In genomic region chr11:67237574-67237973, GRCh38 we compare ENCODE assay signal across 22 cellular contexts. TPM values are rescaled to one million over a fixed set of nuclear protein-coding genes. Genes with fewer than 3 reads are reported as not detected.
DNase-seq lines count a peak whose midpoint lies in the region; ATAC-seq and TF ChIP-seq lines count a peak whose summit lies in the region.
"Had no signal": no experiment of that assay in that cellular context is flagged by ENCODE, and none has a peak within 500 bp of the region (broad histone marks: within the 10 kb centered on the region; RNA-seq: fewer than 3 reads in every experiment).

No MANE protein-coding gene starts in this region.

- H3K9me3 ChIP-seq in cardiac muscle cell (ENCODE audit: low read depth) = no peaks in the 10 kb centered on the region
- H3K9me3 ChIP-seq: BE2C, BLaER1 had no signal

- peaks cover 12% of the 10 kb centered on the region for H4K20me1 ChIP-seq in KMS-11 (ENCODE audit: insufficient read depth)

- H3K36me3 ChIP-seq in cardiac muscle cell (peaks cover 5% of the 10 kb centered on the region), KMS-11 (ENCODE audit: insufficient read depth) (0 out of 2 replicates have a peak, but pooled peaks cover 5% of the 10 kb centered on the region)

- peak overlapping the region; percentile 94 for H3K27ac ChIP-seq in cardiac muscle cell
- peak overlapping the region; percentile 12; the same call in 1 of the 2 replicates for H3K27ac ChIP-seq in KMS-11
- H3K27ac ChIP-seq: BLaER1 had no signal

- H3K4me3 Mint-ChIP-seq in WTC11 = no peak overlapping the region
- H3K4me3 Mint-ChIP-seq: CD14-positive monocyte; CD4-positive, alpha-beta memory T cell; CD4-positive, CD25-positive, alpha-beta regulatory T cell; CD8-positive, alpha-beta memory T cell had no signal

- peaks cover 13% of the 10 kb centered on the region for H3K36me3 Mint-ChIP-seq in WTC11

- CTCF ChIA-PET in WTC11 (lab: Charles Lee) = interaction anchor here (1.3 kb wide), 1 partner anchor 24 kb away, joined by 3 read pairs; no protein-coding TSS in a partner anchor

- TF ChIP-seq CTCF in cardiac muscle cell (IDR thresholded peaks at IDR 0.05; ENCODE audit: low read depth, low read length) = no peak
- TF ChIP-seq CTCF in KMS-11 (conservative IDR thresholded peaks at IDR 0.05; ENCODE audit: low read depth, low read length) = no peak
- no peak for TF ChIP-seq CTCF in WTC11 (IDR thresholded peaks at IDR 0.05)

- no peak overlapping the region for H3K27ac Mint-ChIP-seq in WTC11

- H3K27me3 ChIP-seq in cardiac muscle cell = no peaks in the 10 kb centered on the region
- H3K27me3 ChIP-seq in KMS-11 (ENCODE audit: insufficient read depth, low read depth) = no peaks in the 10 kb centered on the region
- H3K27me3 ChIP-seq: BE2C, BLaER1 had no signal

- H3K9me3 Mint-ChIP-seq in WTC11 = no peaks in the 10 kb centered on the region
- H3K9me3 Mint-ChIP-seq: CD14-positive monocyte; CD4-positive, CD25-positive, alpha-beta regulatory T cell; CD8-positive, alpha-beta memory T cell had no signal

- H3K79me2 ChIP-seq in KMS-11 (ENCODE audit: insufficient read depth, low read depth) = peaks cover 26% of the 10 kb centered on the region

- no peak overlapping the region for H3K9ac ChIP-seq in KMS-11

- intact Hi-C loops in cardiac septum (cut with DNase I) = no loop called here

- H3K4me3 ChIP-seq in cardiac muscle cell (no peak overlapping the region), KMS-11 (IDR thresholded peaks at IDR 0.05; ENCODE audit: insufficient read depth, low read depth, low read length) (no peak overlapping the region)
- H3K4me3 ChIP-seq: BLaER1 had no signal

- peaks cover 32% of the 10 kb centered on the region for H3K4me1 Mint-ChIP-seq in WTC11

- no peak for DNase-seq in cardiac muscle cell (ENCODE audit: low read depth in 1 of 2, low spot score in 1 of 2)
- no peak for DNase-seq in cardiac septum (ENCODE audit: low spot score)
- DNase-seq in WTC11 (ENCODE audit: low spot score) = no peak
- DNase-seq in activated CD8-positive, alpha-beta memory T cell treated with anti-CD3 and anti-CD28 coated beads, Interleukin-2, amount 50 U/mL, for 4 hours = no peak
- DNase-seq in DMS53 treated with DMSO at 0.1 percent for 48 hours (lab: John Stamatoyannopoulos, UW; ENCODE audit: unreplicated experiment) = no peak
- DNase-seq: 8988T; ACHN; BE2C; C1 segment of cervical spinal cord; CD4-positive, alpha-beta memory T cell; CD4-positive, CD25-positive, alpha-beta regulatory T cell; CD8-positive, alpha-beta memory T cell; COR-L47; DMS 273 treated with DMSO at 0.1 percent for 48 hours; DMS153; DMS53; DMS79 treated with DMSO at 0.1 percent for 48 hours; GF-D8 had no signal

- POLR2A ChIA-PET in WTC11 (lab: Charles Lee) = interaction anchor here (0.6 kb wide), 1 partner anchor 9 kb away, joined by 3 read pairs; no protein-coding TSS in a partner anchor

- H3K4me1 ChIP-seq in cardiac muscle cell (ENCODE audit: low read depth) (peaks cover 30% of the 10 kb centered on the region), KMS-11 (ENCODE audit: low read depth, poor library complexity, severe bottlenecking) (peaks cover 56% of the 10 kb centered on the region)

- H3K4me2 ChIP-seq in KMS-11 = no peak overlapping the region; the same call in 1 of the 2 replicates

- H2AFZ ChIP-seq in KMS-11 (ENCODE audit: low read depth) = no peak overlapping the region

- no peaks in the 10 kb centered on the region for H3K27me3 Mint-ChIP-seq in WTC11 (ENCODE audit: low read depth)
- H3K27me3 Mint-ChIP-seq: CD4-positive, alpha-beta memory T cell; CD4-positive, CD25-positive, alpha-beta regulatory T cell had no signal

- ATAC-seq in WTC11 (no peak), GM18907 (IDR thresholded peaks at IDR 0.05; ENCODE audit: unreplicated experiment) (no peak)

TF ChIP-seq in WTC11, 78 proteins besides CTCF, POLR2A, EP300 and RAD21:
- TF ChIP-seq PRRX2 (CRISPR knock-in tag; IDR thresholded peaks at IDR 0.05) = no peak
- TF ChIP-seq ZNF121 (CRISPR knock-in tag; IDR thresholded peaks at IDR 0.05) = peak; percentile 66

RNA-seq across cellular contexts. Expression of gene GRK2, which starts 28.7 kb away (rescaled TPM):
- total RNA-seq in cardiac muscle cell = 49.1 and 72.1 TPM in 2 replicates
- 62.9 and 85.1 TPM in 2 replicates for polyA plus RNA-seq in cardiac muscle cell
- total RNA-seq in cardiac septum = 43.1 TPM
- 59.4 to 68.1 TPM (median 61.4 TPM) in 3 replicates for total RNA-seq in WTC11 (2021)

RNA-seq across cellular contexts. Expression of gene ANKRD13D, which starts 51.5 kb away (rescaled TPM):
- total RNA-seq in cardiac muscle cell = 50.7 and 53.5 TPM in 2 replicates
- 39.4 and 47.6 TPM in 2 replicates for polyA plus RNA-seq in cardiac muscle cell
- 20.0 TPM for total RNA-seq in cardiac septum
- total RNA-seq in WTC11 (2021) = 36.8 to 55.5 TPM (median 42.4 TPM) in 3 replicates
